ENCODE assay signal across 8 cellular contexts in the genomic region with DNA sequence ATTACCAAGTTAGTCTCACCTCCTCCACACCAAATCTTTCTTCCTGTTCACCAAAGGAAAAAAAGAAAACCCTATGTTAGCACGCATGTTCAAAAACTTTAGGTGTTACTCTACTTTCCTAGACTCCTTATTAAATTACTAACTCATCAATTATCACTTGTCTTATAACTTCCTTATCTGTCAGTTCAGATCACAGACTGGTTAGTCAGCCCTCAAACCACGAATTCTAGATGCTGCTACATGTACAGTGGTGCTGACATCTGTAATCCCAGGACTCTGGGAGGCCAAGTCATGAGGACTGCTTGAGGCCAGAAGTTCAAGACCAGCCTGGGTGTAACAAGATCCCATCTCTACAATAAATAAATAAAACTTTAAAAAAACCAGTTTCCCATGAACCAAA. TPM values are rescaled to one million over a fixed set of nuclear protein-coding genes. Genes with fewer than 3 reads are reported as not detected.
DNase-seq lines count a peak whose midpoint lies in the region; ATAC-seq and TF ChIP-seq lines count a peak whose summit lies in the region.
"Had no signal": no experiment of that assay in that cellular context is flagged by ENCODE, and none has a peak within 500 bp of the region (broad histone marks: within the 10 kb centered on the region; RNA-seq: fewer than 3 reads in every experiment).

No MANE protein-coding gene starts in this region.

- peak overlapping the region in 2 of 3 donors; percentile 82 to 96 for H3K4me3 ChIP-seq in breast epithelium
- no peak overlapping the region for H3K4me3 ChIP-seq in trophoblast cell (ENCODE audit: low read depth, low read length)
- peak overlapping the region in 1 of 8 donors; percentile 81 for H3K4me3 ChIP-seq in spleen

- H3K36me3 ChIP-seq in breast epithelium: no peaks in the 10 kb centered on the region
- peaks cover 4 to 18% of the 10 kb centered on the region in 2 experiments for H3K36me3 ChIP-seq in trophoblast cell (ENCODE audit: control insufficient read depth in 1 of 2, insufficient read depth in 2 of 2, low read length in 2 of 2)
- H3K36me3 ChIP-seq in spleen: peaks cover 0 to 49% (median 9%) of the 10 kb centered on the region in 6 donors

- no peak overlapping the region for H2BK120ac ChIP-seq in trophoblast cell (ENCODE audit: insufficient read depth, low read length, poor library complexity)

- H3K4me2 ChIP-seq in trophoblast cell (ENCODE audit: low read length): no peak overlapping the region

- H3K14ac ChIP-seq in trophoblast cell (ENCODE audit: low read length): no peak overlapping the region

- WGBS in trophoblast cell (ENCODE audit: extremely low coverage, insufficient coverage, insufficient read length): no CpG with 5 or more reads among the region's 2 CpGs
- WGBS in spleen, 5 donors: 58 to 71% (median 63%) methylated on average over 2 of the region's 2 CpGs

- H3K27me3 ChIP-seq in breast epithelium (no peaks in the 10 kb centered on the region), trophoblast cell (ENCODE audit: insufficient read depth, low read length) (no peaks in the 10 kb centered on the region), spleen (replicated peaks in 1 of 7) (no peaks in the 10 kb centered on the region)

- intact Hi-C loops in breast epithelium (cut with DNase I; ENCODE audit: low total_unique reads): no loop called here
- intact Hi-C loops in spleen (cut with DNase I; ENCODE audit: low total_unique reads): no loop called here

- peak overlapping the region; percentile 94 for H3K4ac ChIP-seq in trophoblast cell (ENCODE audit: low read depth, low read length)

- H2AFZ ChIP-seq in trophoblast cell (ENCODE audit: insufficient read depth, low read length, poor library complexity): no peak overlapping the region

- H3K79me2 ChIP-seq in trophoblast cell (ENCODE audit: control insufficient read depth, insufficient read depth, low read length, poor library complexity): peaks cover 22% of the 10 kb centered on the region

- H2BK5ac ChIP-seq in trophoblast cell (ENCODE audit: low read depth, low read length, poor library complexity): no peak overlapping the region

- peak; percentile 44 for DNase-seq in ELR (ENCODE audit: low read depth)
- DNase-seq in OCI-M1 (lab: John Stamatoyannopoulos, UW): peak; percentile 33
- DNase-seq in breast epithelium (ENCODE audit: low spot score in 2 of 2): no peak
- DNase-seq in trophoblast cell: no peak
- no peak for DNase-seq in effector CD4-positive, alpha-beta T cell
- no peak for DNase-seq in spleen
- DNase-seq: foreskin melanocyte had no signal

- no peak for TF ChIP-seq POLR2A in breast epithelium (IDR thresholded peaks at IDR 0.05)
- TF ChIP-seq POLR2A in spleen (IDR thresholded peaks at IDR 0.05): no peak

- H3K18ac ChIP-seq in trophoblast cell (ENCODE audit: low read length): no peak overlapping the region

- peaks cover 0 to 18% of the 10 kb centered on the region in 2 donors for H3K4me1 ChIP-seq in breast epithelium
- H3K4me1 ChIP-seq in trophoblast cell (ENCODE audit: control insufficient read depth in 1 of 2, insufficient read depth in 2 of 2, low read length in 2 of 2): peaks cover 7 to 9% of the 10 kb centered on the region in 2 experiments
- peaks cover 44 to 84% (median 67%) of the 10 kb centered on the region in 6 donors for H3K4me1 ChIP-seq in spleen

- H2AK5ac ChIP-seq in trophoblast cell (ENCODE audit: low read length): no peak overlapping the region

- H3K27ac ChIP-seq in breast epithelium: peak overlapping the region in 1 of 2 donors; percentile 33
- H3K27ac ChIP-seq in trophoblast cell (ENCODE audit: low read depth, low read length): no peak overlapping the region
- no peak overlapping the region for H3K27ac ChIP-seq in spleen

- peaks cover 10% of the 10 kb centered on the region for H3K79me1 ChIP-seq in trophoblast cell (ENCODE audit: low read length)

- no peak overlapping the region for H4K91ac ChIP-seq in trophoblast cell (ENCODE audit: low read depth, low read length)

- H3K9me3 ChIP-seq in breast epithelium (no peaks in the 10 kb centered on the region), trophoblast cell (ENCODE audit: insufficient read depth, low read depth, low read length) (no peaks in the 10 kb centered on the region), spleen (no peaks in the 10 kb centered on the region)

- H3K23ac ChIP-seq in trophoblast cell (ENCODE audit: low read length): no peak overlapping the region

- H3K9ac ChIP-seq in trophoblast cell (ENCODE audit: low read length): no peak overlapping the region

- no peak overlapping the region for H4K8ac ChIP-seq in trophoblast cell (ENCODE audit: low read depth, low read length)

- ATAC-seq in HG03135 (IDR thresholded peaks at IDR 0.05; ENCODE audit: unreplicated experiment): no peak

- no peak overlapping the region for H2BK12ac ChIP-seq in trophoblast cell (ENCODE audit: low read length)

- TF ChIP-seq CTCF in breast epithelium (IDR thresholded peaks at IDR 0.05) (no peak), spleen (IDR thresholded peaks at IDR 0.05 in 8 of 11, conservative IDR thresholded peaks at IDR 0.05 in 3 of 11) (no peak)

- H4K12ac ChIP-seq in trophoblast cell (ENCODE audit: low read depth, low read length): no peak overlapping the region

RNA-seq across cellular contexts. Expression of a gene that starts 3.5 kb away (rescaled TPM):
- total RNA-seq in breast epithelium: 100 to 1,000 TPM; 176 to 226 (median 186) TPM
- 327 and 332 TPM in 2 replicates for polyA plus RNA-seq in trophoblast cell (2013)
- 100 to 1,000 TPM; 118 to 162 (median 136) TPM for total RNA-seq in spleen
- 100 to 1,000 TPM in 2 of 3 donors, 10 to 100 TPM in 1; 69.0 to 129 (median 124) TPM for polyA plus RNA-seq in spleen

Comparison
In these comparisons a context has a peak if more than half of its experiments do, and no peak if none do; other contexts are left out.
1. DNase-seq: peak in ELR (single experiment) and OCI-M1 (single experiment); none in breast epithelium (0 of 2), trophoblast cell (0 of 2), effector CD4-positive, alpha-beta T cell (single experiment) and spleen (single experiment).